ENCODE assay signal across 9 cellular contexts in genomic region chr16:81797443-81797842, GRCh38. TPM values are rescaled to one million over a fixed set of nuclear protein-coding genes. Genes with fewer than 3 reads are reported as not detected.
DNase-seq lines count a peak whose midpoint lies in the region; ATAC-seq and TF ChIP-seq lines count a peak whose summit lies in the region.
"Had no signal": no experiment of that assay in that cellular context is flagged by ENCODE, and none has a peak within 500 bp of the region (broad histone marks: within the 10 kb centered on the region; RNA-seq: fewer than 3 reads in every experiment).

No MANE protein-coding gene starts in this region.

- H3K9me3 ChIP-seq in testis (no peaks in the 10 kb centered on the region), A673 (ENCODE audit: low read depth, low read length, poor library complexity, severe bottlenecking) (no peaks in the 10 kb centered on the region)

- CTCF ChIA-PET in A673 (lab: Charles Lee), result no interaction called here

- peak; percentile 36 for TF ChIP-seq POLR2A in GM18951 (IDR thresholded peaks at IDR 0.05; ENCODE audit: extremely low read depth, insufficient read depth, insufficient read length)
- TF ChIP-seq POLR2A in testis (IDR thresholded peaks at IDR 0.05), result no peak

- peak overlapping the region; percentile 46 to 87 (median 78) for H3K4me3 Mint-ChIP-seq in naive B cell

- no TSS peak for BruUV-seq in A673 (replicated peaks; lab: Mats Ljungman, UMichigan)

- in situ Hi-C loops in GM18951 (cut with MboI; ENCODE audit: low sequenced_read_pairs, unreplicated experiment), result no loop called here

- TF ChIP-seq CTCF in testis (IDR thresholded peaks at IDR 0.05) (no peak), A673 (conservative IDR thresholded peaks at IDR 0.05; ENCODE audit: low read depth, low read length) (no peak)

- H3K4me3 ChIP-seq in testis, result no peak overlapping the region
- no peak overlapping the region for H3K4me3 ChIP-seq in A673 (ENCODE audit: low read depth, low read length, poor library complexity, severe bottlenecking)

- peaks cover 5 to 12% of the 10 kb centered on the region in 2 donors for H3K36me3 Mint-ChIP-seq in naive B cell
- H3K36me3 Mint-ChIP-seq: naive thymus-derived CD8-positive, alpha-beta T cell had no signal

- POLR2A ChIA-PET in A673 (lab: Charles Lee; ENCODE audit: low non-redundant PET), result no interaction called here

- H3K4me1 Mint-ChIP-seq in naive B cell, result peaks cover 74 to 92% (median 84%) of the 10 kb centered on the region in 3 donors

- intact Hi-C loops in testis (cut with DNase I; ENCODE audit: low total_unique reads) (no loop called here), A673 (cut with micrococcal nuclease; ENCODE audit: unreplicated experiment) (no loop called here)

- no peaks in the 10 kb centered on the region for H3K9me3 Mint-ChIP-seq in naive B cell
- H3K9me3 Mint-ChIP-seq: naive thymus-derived CD8-positive, alpha-beta T cell had no signal

- WGBS in testis, 2 donors, result 72 to 83% methylated on average over 6 of the region's 6 CpGs

- H3K27me3 Mint-ChIP-seq in naive B cell, result no peaks in the 10 kb centered on the region
- H3K27me3 Mint-ChIP-seq: naive thymus-derived CD8-positive, alpha-beta T cell had no signal

- H3K27me3 ChIP-seq in testis (no peaks in the 10 kb centered on the region), A673 (replicated peaks; ENCODE audit: insufficient read depth, low read depth, low read length, poor library complexity) (no peaks in the 10 kb centered on the region)

- no peaks in the 10 kb centered on the region for H3K4me1 ChIP-seq in testis
- peaks cover 14% of the 10 kb centered on the region for H3K4me1 ChIP-seq in A673 (ENCODE audit: insufficient read depth, low read length, poor library complexity, severe bottlenecking)

- peak overlapping the region; percentile 97 to 99 (median 98) for H3K27ac Mint-ChIP-seq in naive B cell

- H3K36me3 ChIP-seq in testis (ENCODE audit: low read depth, missing control alignments) (no peaks in the 10 kb centered on the region), A673 (ENCODE audit: insufficient read depth, low read length, poor library complexity, severe bottlenecking) (no peaks in the 10 kb centered on the region)

- ATAC-seq in HG02759 (IDR thresholded peaks at IDR 0.05; ENCODE audit: unreplicated experiment) (peak; percentile 57), naive B cell (ENCODE audit: low read depth in 2 of 2) (peak; percentile 64 to 70)

- peak; percentile 83 for DNase-seq in NOMO-1 treated with DMSO at 0.1 percent for 48 hours (lab: John Stamatoyannopoulos, UW; ENCODE audit: unreplicated experiment)
- peak; percentile 71 for DNase-seq in naive B cell
- DNase-seq in NCI-H146 treated with DMSO at 0.1 percent for 48 hours (lab: John Stamatoyannopoulos, UW; ENCODE audit: unreplicated experiment), result no peak
- DNase-seq in testis, result no peak
- DNase-seq in NCI-H2171 treated with DMSO at 0.1 percent for 48 hours (lab: John Stamatoyannopoulos, UW), result no peak
- no peak for DNase-seq in A673 (ENCODE audit: low spot score)
- DNase-seq: naive thymus-derived CD8-positive, alpha-beta T cell had no signal

- H3K27ac ChIP-seq in testis (no peak overlapping the region), A673 (ENCODE audit: low read depth, low read length, poor library complexity, severe bottlenecking) (no peak overlapping the region)

RNA-seq across cellular contexts. Expression of gene PLCG2, which starts 18.4 kb away (rescaled TPM):
- polyA plus RNA-seq in naive B cell (ENCODE audit: low read depth in 6 of 6) (100 to 1,000 TPM in 2 of 6 donors, 10 to 100 TPM in 4; 65.1 to 119 (median 92.5) TPM), testis (ENCODE audit: insufficient read depth, low read depth, low replicate concordance) (6.8 TPM)
- total RNA-seq in testis (10 to 100 TPM in 1 of 2 donors, 1 to 10 TPM in 1; 8.0 to 11.3 TPM), A673 (2021) (5.6 and 9.6 TPM in 2 replicates)

Comparison
In these comparisons a context has a peak if more than half of its experiments do, and no peak if none do; other contexts are left out.
1. DNase-seq: peak in NOMO-1 treated with DMSO at 0.1 percent for 48 hours (single experiment) and naive B cell (single experiment); none in NCI-H146 treated with DMSO at 0.1 percent for 48 hours (single experiment), testis (single experiment), NCI-H2171 treated with DMSO at 0.1 percent for 48 hours (single experiment) and A673 (single experiment).